In the genomic region with DNA sequence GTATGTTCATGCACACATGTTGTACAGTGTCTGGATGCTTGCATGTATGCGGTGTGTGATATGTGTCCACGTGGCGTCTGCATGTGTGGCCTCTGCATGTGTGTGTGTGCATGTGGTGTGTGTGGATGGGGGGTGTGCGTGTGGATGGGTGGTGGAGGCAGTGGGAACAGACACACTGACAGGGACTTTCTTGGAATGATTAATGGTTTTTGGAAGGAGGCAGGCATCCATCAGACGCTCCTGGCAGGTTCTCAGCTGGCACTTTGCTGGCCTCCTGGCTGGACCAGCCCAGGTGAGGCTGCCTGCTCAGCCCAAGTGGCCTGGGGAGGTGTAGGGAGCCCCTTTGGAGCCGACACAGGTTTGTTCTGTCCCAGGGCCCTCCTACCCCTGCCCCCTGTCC, we compare ENCODE assay signal across 25 cellular contexts.
DNase-seq lines count a peak whose midpoint lies in the region; ATAC-seq, FAIRE-seq and TF ChIP-seq lines count a peak whose summit lies in the region.
"Had no signal": no experiment of that assay in that cellular context is flagged by ENCODE, and none has a peak within 500 bp of the region (broad histone marks: within the 10 kb centered on the region; RNA-seq: fewer than 3 reads in every experiment).

No MANE protein-coding gene starts in this region.

- BruUV-seq in K562 (replicated peaks; lab: Mats Ljungman, UMichigan) = no TSS peak

- POLR2A ChIA-PET in K562 (lab: Yijun Ruan, JAX) = no interaction called here

- no peak for ATAC-seq in left ventricle myocardium superior
- ATAC-seq in K562 = no peak
- no peak for ATAC-seq in gastrocnemius medialis
- ATAC-seq in GM19328 (IDR thresholded peaks at IDR 0.05; ENCODE audit: unreplicated experiment) = no peak
- ATAC-seq: GM23338, HCT116 had no signal

- peak overlapping the region in 2 of 3 experiments; percentile 46 to 53 for H3K4me3 Mint-ChIP-seq in nephron
- H3K4me3 Mint-ChIP-seq: B cell; CD4-positive, alpha-beta T cell; GM23338 had no signal

- H3K36me3 Mint-ChIP-seq in nephron (ENCODE audit: low read depth) = no peaks in the 10 kb centered on the region

- in situ Hi-C loops in K562 (cut with MboI) (no loop called here), gastrocnemius medialis (cut with MboI; ENCODE audit: low sequenced_read_pairs in 4 of 4) (loop anchor here in 2 of 4 donors (25.0 kb wide), 1 partner anchor 121 kb away; the partner anchor contains the start of gene CIBAR2 (in 2 of the 2))

- H3K4me2 ChIP-seq in K562 (ENCODE audit: insufficient read depth, low read length) (no peak overlapping the region), smooth muscle cell (no peak overlapping the region)
- H3K4me2 ChIP-seq: KMS-11 had no signal

- WGBS in K562 (ENCODE audit: insufficient coverage, low coverage, missing lambda C conversion rate) = 63% methylated on average over 6 of the region's 6 CpGs
- WGBS in smooth muscle cell (ENCODE audit: low lambda C conversion rate) = 97% methylated on average over 6 of the region's 6 CpGs

- H4K20me1 ChIP-seq in K562 (replicated peaks; ENCODE audit: control insufficient read depth, insufficient read depth, low read length) (peaks cover 43% of the 10 kb centered on the region), smooth muscle cell (ENCODE audit: low read depth) (no peaks in the 10 kb centered on the region)

- H3K27ac ChIP-seq in cardiac muscle cell (peak overlapping the region; percentile 56), K562 (ENCODE audit: extremely low read depth, low read depth, low read length) (no peak overlapping the region), smooth muscle cell (ENCODE audit: low read depth) (no peak overlapping the region), gastrocnemius medialis (no peak overlapping the region)
- H3K27ac ChIP-seq: KMS-11, SK-N-MC had no signal

- H3K4me1 ChIP-seq in cardiac muscle cell (ENCODE audit: low read depth) (peaks cover 25% of the 10 kb centered on the region), K562 (replicated peaks in 1 of 2; ENCODE audit: control insufficient read depth in 2 of 2, insufficient read depth in 2 of 2, low read length in 2 of 2) (peaks cover under 1 to 47% of the 10 kb centered on the region in 2 experiments; a peak in 4 of 5 replicates), smooth muscle cell (ENCODE audit: low read depth) (peaks cover 25% of the 10 kb centered on the region), gastrocnemius medialis (peaks cover 22 to 32% of the 10 kb centered on the region in 2 donors)

- peaks cover 3% of the 10 kb centered on the region for H3K27me3 Mint-ChIP-seq in nephron (ENCODE audit: low read depth)

- H3K4me3 ChIP-seq in cardiac muscle cell = no peak overlapping the region
- H3K4me3 ChIP-seq in K562 = no peak overlapping the region
- H3K4me3 ChIP-seq in smooth muscle cell = no peak overlapping the region
- no peak overlapping the region for H3K4me3 ChIP-seq in gastrocnemius medialis
- H3K4me3 ChIP-seq: GM23338, SK-N-MC had no signal

- H3K9me3 Mint-ChIP-seq in nephron = no peaks in the 10 kb centered on the region
- H3K9me3 Mint-ChIP-seq: CD4-positive, alpha-beta T cell; GM23338 had no signal

- no peak for TF ChIP-seq CTCF in cardiac muscle cell (IDR thresholded peaks at IDR 0.05; ENCODE audit: low read depth, low read length)
- TF ChIP-seq CTCF in K562 (IDR thresholded peaks at IDR 0.05 in 2 of 3, conservative IDR thresholded peaks at IDR 0.05 in 1 of 3; ENCODE audit: insufficient read depth in 2 of 3, low read depth in 1 of 3, low read length in 3 of 3) = no peak
- no peak for TF ChIP-seq CTCF in nephron (IDR thresholded peaks at IDR 0.05; ENCODE audit: unreplicated experiment in 3 of 3)
- TF ChIP-seq CTCF in smooth muscle cell (IDR thresholded peaks at IDR 0.05; ENCODE audit: borderline replicate concordance, insufficient read depth, poor library complexity, severe bottlenecking) = no peak
- TF ChIP-seq CTCF in gastrocnemius medialis (IDR thresholded peaks at IDR 0.05 in 4 of 5, conservative IDR thresholded peaks at IDR 0.05 in 1 of 5) = no peak

- no peak for FAIRE-seq in K562 (lab: Jason Lieb, UNC)
- FAIRE-seq: GM19239, RCC 7860 had no signal

- H3K9ac ChIP-seq in K562 (ENCODE audit: insufficient read depth in 1 of 2, low read depth in 2 of 2, low read length in 2 of 2) (no peak overlapping the region), smooth muscle cell (ENCODE audit: low read depth) (no peak overlapping the region)
- H3K9ac ChIP-seq: KMS-11 had no signal

- H3K79me2 ChIP-seq in K562 (ENCODE audit: control insufficient read depth, insufficient read depth, low read length) (peaks cover 8% of the 10 kb centered on the region; the same call in 1 of the 3 replicates), smooth muscle cell (ENCODE audit: low read depth) (no peaks in the 10 kb centered on the region)

- TF ChIP-seq RAD21 in K562 (CRISPR knock-in tag; conservative IDR thresholded peaks at IDR 0.05 in 1 of 2, IDR thresholded peaks at IDR 0.05 in 1 of 2) = no peak

- H3K27me3 ChIP-seq in cardiac muscle cell (no peaks in the 10 kb centered on the region), K562 (ENCODE audit: control insufficient read depth in 2 of 2, insufficient read depth in 2 of 2, low read length in 2 of 2) (no peaks in the 10 kb centered on the region), smooth muscle cell (ENCODE audit: low read depth) (no peaks in the 10 kb centered on the region), gastrocnemius medialis (no peaks in the 10 kb centered on the region)

- no peaks in the 10 kb centered on the region for H3K9me1 ChIP-seq in K562 (ENCODE audit: control insufficient read depth, insufficient read depth, low read length)

- CTCF ChIA-PET in K562 (lab: Yijun Ruan, JAX; ENCODE audit: low intra/inter-chr PET ratio) = no interaction called here

- H3K4me1 Mint-ChIP-seq in nephron = peaks cover 77% of the 10 kb centered on the region

- DNase-seq in cardiac muscle cell (ENCODE audit: low read depth in 1 of 2, low spot score in 1 of 2) (no peak), left ventricle myocardium superior (no peak), K562 (ENCODE audit: extremely low read depth in 1 of 4, low spot score in 3 of 4) (no peak), smooth muscle cell (lab: John Stamatoyannopoulos, UW; ENCODE audit: unreplicated experiment) (no peak), gastrocnemius medialis (no peak), NCI-H1694 treated with DMSO at 0.1 percent for 48 hours (lab: John Stamatoyannopoulos, UW) (no peak)
- DNase-seq: 8988T; CD4-positive, alpha-beta T cell; DMS153; GF-D8; NCI-H1417 treated with DMSO at 0.1 percent for 48 hours; NCI-H1930; NCI-H345; NCI-H526 treated with DMSO at 0.1 percent for 48 hours; NK-92 treated with Interleukin-12 subunit alpha and Interleukin-12 subunit beta, amount 100 ng/mL, for 24 hours; SHP77 had no signal

- H3K36me3 ChIP-seq in cardiac muscle cell (no peaks in the 10 kb centered on the region), K562 (ENCODE audit: control insufficient read depth, insufficient read depth, low read length) (no peaks in the 10 kb centered on the region), smooth muscle cell (ENCODE audit: low read depth) (no peaks in the 10 kb centered on the region), gastrocnemius medialis (no peaks in the 10 kb centered on the region)

- H2AFZ ChIP-seq in K562 (ENCODE audit: low read depth, low read length) = no peak overlapping the region
- H2AFZ ChIP-seq in smooth muscle cell (ENCODE audit: low read depth) = no peak overlapping the region
- H2AFZ ChIP-seq: GM23338 had no signal

- TF ChIP-seq EP300 in K562 (IDR thresholded peaks at IDR 0.05; ENCODE audit: low read length) = no peak

- H3K9me3 ChIP-seq in cardiac muscle cell (ENCODE audit: low read depth) (no peaks in the 10 kb centered on the region), K562 (replicated peaks; ENCODE audit: control insufficient read depth, insufficient read depth, low read depth, low read length) (no peaks in the 10 kb centered on the region), smooth muscle cell (replicated peaks; ENCODE audit: low read depth) (no peaks in the 10 kb centered on the region), gastrocnemius medialis (no peaks in the 10 kb centered on the region)

- TF ChIP-seq POLR2A in K562 (conservative IDR thresholded peaks at IDR 0.05) (no peak), gastrocnemius medialis (IDR thresholded peaks at IDR 0.05) (no peak)

- intact Hi-C loops in left ventricle myocardium superior (cut with micrococcal nuclease) = no loop called here
- intact Hi-C loops in K562 (cut with micrococcal nuclease) = no loop called here
- intact Hi-C loops in gastrocnemius medialis (cut with DNase I; ENCODE audit: low total_unique reads) = no loop called here

- peak overlapping the region; percentile 54 to 76 (median 66) for H3K27ac Mint-ChIP-seq in nephron
- H3K27ac Mint-ChIP-seq: B cell; CD4-positive, alpha-beta T cell; GM23338 had no signal

- peaks cover 7% of the 10 kb centered on the region for H3F3A ChIP-seq in smooth muscle cell (ENCODE audit: low read depth)

TF ChIP-seq in K562, 482 proteins besides CTCF, POLR2A, EP300 and RAD21 (continues in another document):
- no peak for TF ChIP-seq BRD9 (IDR thresholded peaks at IDR 0.05; ENCODE audit: low read depth, partially characterized antibody)
- TF ChIP-seq PBX2 (CRISPR knock-in tag; IDR thresholded peaks at IDR 0.05; ENCODE audit: low read depth) = no peak
- TF ChIP-seq PBX2 (tag; conservative IDR thresholded peaks at IDR 0.05; ENCODE audit: low read depth) = peak; percentile 47; the same call in 1 of the 2 replicates
- TF ChIP-seq SNRNP70 (optimal IDR thresholded peaks at IDR 0.05; ENCODE audit: low read depth, low read length) = no peak
- no peak for TF ChIP-seq CBX2 (IDR thresholded peaks at IDR 0.05; ENCODE audit: insufficient read depth, low read length, poor library complexity, severe bottlenecking)
- TF ChIP-seq BMI1 (IDR thresholded peaks at IDR 0.05; ENCODE audit: low read length) = no peak
- TF ChIP-seq RBM25 (IDR thresholded peaks at IDR 0.05; ENCODE audit: low read depth, low read length, severe bottlenecking) = no peak
